ENCODE assay signal across 1 cellular context in genomic region chr3:71067977-71068376, GRCh38.
TF ChIP-seq lines count a peak whose summit lies in the region.

No MANE protein-coding gene starts in this region.

TF ChIP-seq in GM12878, 131 proteins besides CTCF, POLR2A, EP300 and RAD21 (continued from another document):
- TF ChIP-seq STAT3 (IDR thresholded peaks at IDR 0.05; ENCODE audit: low read depth, low read length) (no peak), NFIC (IDR thresholded peaks at IDR 0.05; ENCODE audit: low read depth, low read length) (peak; percentile 41; the same call in 1 of the 2 replicates), JUNB (IDR thresholded peaks at IDR 0.05) (peak; percentile 26; the same call in 1 of the 2 replicates), HCFC1 (IDR thresholded peaks at IDR 0.05; ENCODE audit: low read length) (no peak), E4F1 (IDR thresholded peaks at IDR 0.05; ENCODE audit: borderline replicate concordance, partially characterized antibody) (no peak)
